In the genomic region with DNA sequence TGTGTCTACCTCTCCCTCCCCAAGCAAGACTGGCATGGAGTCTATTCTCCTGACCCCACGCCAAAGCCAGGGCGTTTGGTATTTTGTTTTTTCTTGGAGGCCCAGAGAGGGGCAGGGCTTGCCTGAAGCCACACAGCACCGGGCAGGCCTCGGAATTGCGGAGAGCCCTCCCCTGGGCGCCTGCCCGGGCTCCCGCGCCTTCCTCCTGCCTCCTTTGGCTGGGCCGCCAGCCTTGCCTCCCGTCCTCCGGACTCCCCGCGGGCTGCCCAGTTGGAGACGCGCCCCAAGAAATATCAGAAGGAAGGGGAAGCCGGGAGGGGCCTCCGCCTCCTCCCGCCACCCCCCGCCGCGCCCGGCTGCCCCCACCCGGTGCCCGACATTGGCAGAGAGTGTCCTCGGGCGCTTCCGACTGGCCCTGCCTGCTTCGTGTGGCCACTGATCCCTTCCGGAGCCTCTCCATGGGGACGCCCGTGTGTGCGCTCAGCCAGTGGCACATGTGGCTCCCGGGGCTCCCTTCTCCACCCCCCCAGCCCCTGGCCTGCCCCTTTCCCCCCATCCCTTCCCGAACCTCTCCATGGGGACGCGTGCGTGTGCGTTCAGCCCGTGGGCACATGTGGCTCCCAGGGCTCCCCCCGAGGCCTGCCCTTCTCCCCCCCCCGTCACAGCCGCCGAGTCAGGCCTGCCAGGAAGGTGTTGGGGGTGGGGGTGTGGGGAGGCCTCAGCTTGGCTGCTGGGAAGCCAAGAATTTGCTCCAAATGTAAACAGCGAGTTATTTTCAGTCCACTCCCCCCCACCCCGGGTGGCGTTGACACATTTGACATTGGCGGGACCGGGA, we compare ENCODE assay signal across 9 cellular contexts. TPM values are rescaled to one million over a fixed set of nuclear protein-coding genes. Genes with fewer than 3 reads are reported as not detected.
DNase-seq lines count a peak whose midpoint lies in the region; ATAC-seq and TF ChIP-seq lines count a peak whose summit lies in the region.
"Had no signal": no experiment of that assay in that cellular context is flagged by ENCODE, and none has a peak within 500 bp of the region (broad histone marks: within the 10 kb centered on the region; RNA-seq: fewer than 3 reads in every experiment).

No MANE protein-coding gene starts in this region.

- ATAC-seq in HG02938 (IDR thresholded peaks at IDR 0.05; ENCODE audit: unreplicated experiment) = no peak
- no peak for ATAC-seq in HG03520 (IDR thresholded peaks at IDR 0.05; ENCODE audit: unreplicated experiment)

- no peak overlapping the region for H3K4me3 Mint-ChIP-seq in activated CD4-positive, alpha-beta memory T cell treated with anti-CD3 and anti-CD28 coated beads for 36 hours

- no peak overlapping the region for H3K27ac Mint-ChIP-seq in activated CD4-positive, alpha-beta memory T cell treated with anti-CD3 and anti-CD28 coated beads for 36 hours

- H3K4me3 ChIP-seq in SJSA1 (peak overlapping the region; percentile 30), fibroblast of villous mesenchyme (ENCODE audit: low read depth, low read length) (peak overlapping the region; percentile 25)

- H3K9me3 ChIP-seq in SJSA1 (replicated peaks) = no peaks in the 10 kb centered on the region

- DNase-seq in AG08395 (ENCODE audit: low spot score) (peak; percentile 94), SJSA1 (ENCODE audit: low read depth in 1 of 2, low spot score in 2 of 2) (peak; percentile 96 to 97), fibroblast of villous mesenchyme (ENCODE audit: low read depth) (peak; percentile 97), non-pigmented ciliary epithelial cell (ENCODE audit: low read depth) (peak; percentile 60)
- no peak for DNase-seq in activated CD4-positive, alpha-beta memory T cell treated with anti-CD3 and anti-CD28 coated beads for 36 hours
- no peak for DNase-seq in activated CD4-positive, alpha-beta T cell treated with anti-CD3 and anti-CD28 coated beads, Interleukin-2, amount 50 U/mL, for 1 hour
- DNase-seq: DMS153 had no signal

- H3K36me3 Mint-ChIP-seq in activated CD4-positive, alpha-beta memory T cell treated with anti-CD3 and anti-CD28 coated beads for 36 hours = peaks cover 3% of the 10 kb centered on the region

- intact Hi-C loops in activated CD4-positive, alpha-beta memory T cell treated with anti-CD3 and anti-CD28 coated beads for 36 hours (cut with micrococcal nuclease) = no loop called here

- H3K4me1 ChIP-seq in SJSA1 (replicated peaks) = peaks cover 27% of the 10 kb centered on the region

- H3K27me3 Mint-ChIP-seq in activated CD4-positive, alpha-beta memory T cell treated with anti-CD3 and anti-CD28 coated beads for 36 hours = no peaks in the 10 kb centered on the region

- peaks cover 57% of the 10 kb centered on the region for H3K36me3 ChIP-seq in SJSA1

- CTCF ChIA-PET in activated CD4-positive, alpha-beta memory T cell treated with anti-CD3 and anti-CD28 coated beads for 36 hours (lab: Charles Lee) = no interaction called here

- no peak for TF ChIP-seq CTCF in fibroblast of villous mesenchyme (IDR thresholded peaks at IDR 0.05; ENCODE audit: insufficient read depth, low read depth, low read length)

- H3K9me3 Mint-ChIP-seq in activated CD4-positive, alpha-beta memory T cell treated with anti-CD3 and anti-CD28 coated beads for 36 hours = no peaks in the 10 kb centered on the region

- H3K27ac ChIP-seq in SJSA1 = peak overlapping the region; percentile 100

- H3K4me1 Mint-ChIP-seq in activated CD4-positive, alpha-beta memory T cell treated with anti-CD3 and anti-CD28 coated beads for 36 hours (ENCODE audit: low read depth) = no peaks in the 10 kb centered on the region

- no peaks in the 10 kb centered on the region for H3K27me3 ChIP-seq in SJSA1 (replicated peaks)

- POLR2A ChIA-PET in activated CD4-positive, alpha-beta memory T cell treated with anti-CD3 and anti-CD28 coated beads for 36 hours (lab: Charles Lee) = no interaction called here

RNA-seq across cellular contexts. Expression of gene NFIC, which starts 37.3 kb away (rescaled TPM):
- total RNA-seq in SJSA1 (2014; rRNA removed; shearing (Covaris generic)) = 19.9 and 27.6 TPM in 2 replicates
- 42.7 and 56.0 TPM in 2 replicates for total RNA-seq in fibroblast of villous mesenchyme
- 10 to 100 TPM; 19.7 to 19.9 TPM for total RNA-seq in activated CD4-positive, alpha-beta memory T cell treated with anti-CD3 and anti-CD28 coated beads for 36 hours

Comparison
In these comparisons a context has a peak if more than half of its experiments do, and no peak if none do; other contexts are left out.
1. DNase-seq: peak in AG08395 (single experiment), SJSA1 (2 of 2), fibroblast of villous mesenchyme (single experiment) and non-pigmented ciliary epithelial cell (single experiment); none in activated CD4-positive, alpha-beta memory T cell treated with anti-CD3 and anti-CD28 coated beads for 36 hours (single experiment) and activated CD4-positive, alpha-beta T cell treated with anti-CD3 and anti-CD28 coated beads, Interleukin-2, amount 50 U/mL, for 1 hour (single experiment).